Comparison of ENCODE assay signal across 22 cellular contexts in the genomic region with DNA sequence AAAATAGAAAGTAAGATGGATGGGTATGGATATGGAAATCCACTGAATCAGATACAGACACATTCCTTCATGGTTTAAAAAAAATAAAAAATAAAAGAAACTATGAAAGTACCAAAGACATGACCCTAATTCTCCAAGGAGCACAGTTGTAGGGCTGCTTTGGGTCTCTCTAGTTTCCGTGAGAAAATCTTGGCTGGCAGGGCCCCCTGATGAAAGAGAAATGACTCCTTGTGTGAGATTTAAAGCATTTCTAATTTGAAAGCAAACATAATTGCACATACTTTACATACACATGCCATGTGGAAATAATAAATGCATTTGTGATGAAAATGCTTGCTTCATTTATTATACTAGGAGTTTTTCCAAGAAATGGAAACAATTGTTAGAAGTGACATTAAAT.
"Had no signal": no experiment of that assay in that cellular context is flagged by ENCODE, and none has a peak within 500 bp of the region (broad histone marks: within the 10 kb centered on the region; RNA-seq: fewer than 3 reads in every experiment).

No MANE protein-coding gene starts in this region.

- FAIRE-seq: colon, frontal cortex, keratinocyte, urothelium cell line had no signal

- DNase-seq: dorsolateral prefrontal cortex; effector CD4-positive, alpha-beta T cell; left ventricle myocardium superior; lower lobe of right lung; naive thymus-derived CD8-positive, alpha-beta T cell; nephron progenitor cell; nucleus accumbens; ovary; posterior cingulate gyrus; psoas muscle; right cardiac atrium; sigmoid colon; stimulated activated CD4-positive, alpha-beta T cell treated with anti-CD3 and anti-CD28 coated beads, Interleukin-2, amount 100 ng/mL, for 24 hours; stimulated activated CD4-positive, alpha-beta T cell treated with anti-CD3 and anti-CD28 coated beads, Interleukin-4, amount 100 ng/mL, for 24 hours; stimulated activated naive CD4-positive, alpha-beta T cell treated with Interleukin-2 at 50 U/mL for 16 hours; stomach; thyroid gland had no signal

- ATAC-seq: left ventricle myocardium superior; lower lobe of right lung; naive thymus-derived CD8-positive, alpha-beta T cell; psoas muscle; right cardiac atrium; stimulated activated effector memory CD8-positive, alpha-beta T cell treated with anti-CD3 and anti-CD28 coated beads, Interleukin-12 subunit alpha, Interleukin-12 subunit beta, amount 100 ng/mL, for 72 hours had no signal

- H3K4me1 ChIP-seq: lower lobe of right lung, psoas muscle, sigmoid colon, stomach, thyroid gland had no signal

- H3K27ac ChIP-seq: dorsolateral prefrontal cortex, lower lobe of right lung, ovary, psoas muscle, sigmoid colon, stomach, thyroid gland had no signal

- H3K27me3 ChIP-seq: dorsolateral prefrontal cortex, ovary, sigmoid colon, stomach, thyroid gland had no signal
